ENCODE assay signal across 1 cellular context in the genomic region with DNA sequence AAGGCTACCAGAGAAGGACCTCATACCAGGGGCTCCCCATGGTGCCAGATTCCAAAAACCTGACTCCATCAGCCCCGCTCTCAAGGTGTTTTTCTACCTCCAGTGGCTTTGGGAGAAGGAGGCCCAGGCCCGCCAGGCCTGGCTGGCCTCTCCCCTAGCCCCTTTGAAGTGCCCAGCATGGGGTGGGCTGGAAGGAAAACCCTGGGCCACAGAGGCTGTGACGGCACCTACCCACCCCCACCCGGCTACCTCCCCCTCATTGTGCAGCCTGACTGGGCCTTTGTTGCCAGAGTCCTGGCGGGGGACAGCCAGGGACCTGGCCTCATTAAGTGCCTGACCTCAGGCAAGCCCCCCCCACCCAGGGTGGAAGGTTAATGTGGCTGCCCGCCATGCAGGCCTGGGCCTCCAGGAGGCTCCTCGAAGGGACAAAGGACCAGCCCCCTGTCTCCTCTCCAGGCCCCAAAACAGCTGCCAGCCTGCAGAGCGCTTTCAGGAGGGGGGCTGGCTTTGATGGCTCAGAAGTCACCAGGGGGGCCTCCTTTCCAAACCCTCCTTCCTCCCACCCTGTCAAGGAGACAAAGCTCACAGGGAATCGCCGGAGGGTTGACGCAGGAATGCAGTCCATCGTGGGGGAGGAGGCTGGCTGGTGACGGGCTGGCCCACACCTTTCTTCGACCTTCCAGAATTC.
TF ChIP-seq lines count a peak whose summit lies in the region.

No MANE protein-coding gene starts in this region.

TF ChIP-seq in WTC11, 78 proteins besides CTCF, POLR2A, EP300 and RAD21 (continued from another document):
- no peak; the same call in 1 of the 2 replicates for TF ChIP-seq ZNF219 (CRISPR knock-in tag; IDR thresholded peaks at IDR 0.05; ENCODE audit: borderline replicate concordance)
- TF ChIP-seq ZNF138 (CRISPR knock-in tag; conservative IDR thresholded peaks at IDR 0.05): no peak
- 0 out of 2 replicates have a peak, but pooled peaks have one; percentile 34 for TF ChIP-seq SP1 (CRISPR knock-in tag; conservative IDR thresholded peaks at IDR 0.05)
